Comparison of ENCODE assay signal across 8 cellular contexts in genomic region chr18:12271376-12272235, GRCh38. TPM values are rescaled to one million over a fixed set of nuclear protein-coding genes. Genes with fewer than 3 reads are reported as not detected.
A peak's percentile ranks its signal among the peaks of the same experiment; 100 is the strongest.
DNase-seq lines count a peak whose midpoint lies in the region; ATAC-seq lines count a peak whose summit lies in the region.

No MANE protein-coding gene starts in this region.

- DNase-seq in Right ventricle myocardium inferior (ENCODE audit: missing footprints): peak; percentile 83
- no peak for DNase-seq in cardiac septum (ENCODE audit: low spot score)
- peak; percentile 40 for DNase-seq in NCI-H446 treated with DMSO at 0.1 percent for 48 hours (lab: John Stamatoyannopoulos, UW)
- peak; percentile 74 for DNase-seq in activated CD4-positive, alpha-beta T cell treated with anti-CD3 and anti-CD28 coated beads for 48 hours
- no peak for DNase-seq in effector memory CD4-positive, alpha-beta T cell
- DNase-seq in stimulated activated CD8-positive, alpha-beta memory T cell treated with anti-CD3 and anti-CD28 coated beads, Interleukin-15, amount 100 ng/mL, for 48 hours (ENCODE audit: low read depth in 2 of 2): peak; percentile 16 to 30

- no peaks in the 10 kb centered on the region for H3K9me3 ChIP-seq in effector memory CD4-positive, alpha-beta T cell (ENCODE audit: control insufficient read depth, low read length)
- H3K9me3 ChIP-seq in mesodermal cell (ENCODE audit: control insufficient read depth, low read length): no peaks in the 10 kb centered on the region

- no peaks in the 10 kb centered on the region for H3K27me3 ChIP-seq in effector memory CD4-positive, alpha-beta T cell (replicated peaks; ENCODE audit: control insufficient read depth, insufficient read depth, low read length, poor library complexity, severe bottlenecking)

- intact Hi-C loops in Right ventricle myocardium inferior (cut with DNase I): loop anchor here (5.0 to 10.0 kb wide), 2 partner anchors 36 to 383 kb away; partner anchors contain the start of genes SPIRE1 and TUBB6
- intact Hi-C loops in cardiac septum (cut with DNase I): loop anchor here (5.0 kb wide), 1 partner anchor 36 kb away; the partner anchor contains the start of gene TUBB6

- no peaks in the 10 kb centered on the region for H3K36me3 ChIP-seq in effector memory CD4-positive, alpha-beta T cell (ENCODE audit: control insufficient read depth, insufficient read depth, low read length)
- H3K36me3 ChIP-seq in mesodermal cell (ENCODE audit: control insufficient read depth, insufficient read depth, low read length): no peaks in the 10 kb centered on the region

- ATAC-seq in Right ventricle myocardium inferior (peak; percentile 93), HG03175 (IDR thresholded peaks at IDR 0.05; ENCODE audit: unreplicated experiment) (peak; percentile 85)

- H3K4me1 ChIP-seq in effector memory CD4-positive, alpha-beta T cell (ENCODE audit: control insufficient read depth, insufficient read depth, low read length, poor library complexity, severe bottlenecking): peaks cover 3% of the 10 kb centered on the region
- no peaks in the 10 kb centered on the region for H3K4me1 ChIP-seq in mesodermal cell (ENCODE audit: control insufficient read depth, insufficient read depth, low read length, poor library complexity, severe bottlenecking)

- no peak overlapping the region for H3K27ac ChIP-seq in effector memory CD4-positive, alpha-beta T cell (ENCODE audit: insufficient read depth, low read length, poor library complexity, severe bottlenecking)
- no peak overlapping the region for H3K27ac ChIP-seq in mesodermal cell (ENCODE audit: low read depth, low read length, severe bottlenecking)

- H3K4me3 ChIP-seq in effector memory CD4-positive, alpha-beta T cell (ENCODE audit: insufficient read depth, low read depth, low read length, poor library complexity, severe bottlenecking): peak overlapping the region; percentile 35
- peak overlapping the region; percentile 46 for H3K4me3 ChIP-seq in mesodermal cell (ENCODE audit: extremely low read depth, insufficient read depth, low read length, poor library complexity, severe bottlenecking)

- WGBS in mesodermal cell (ENCODE audit: insufficient coverage in 2 of 2), 2 experiments: 26 to 28% methylated on average over 39 to 41 of the region's 51 CpGs

RNA-seq across cellular contexts. Expression of gene CIDEA, which starts 17.4 kb away (rescaled TPM):
- total RNA-seq in Right ventricle myocardium inferior (1.7 TPM), cardiac septum (0.40 TPM)
- not detected for polyA plus RNA-seq in mesodermal cell (2013, experiment 1 of 2)
- not detected for polyA plus RNA-seq in mesodermal cell (2013, experiment 2 of 2)

RNA-seq across cellular contexts. Expression of gene TUBB6, which starts 36.4 kb away (rescaled TPM):
- 132 TPM for total RNA-seq in Right ventricle myocardium inferior
- 155 TPM for total RNA-seq in cardiac septum
- 237 TPM for polyA plus RNA-seq in mesodermal cell (2013, experiment 1 of 2)
- polyA plus RNA-seq in mesodermal cell (2013, experiment 2 of 2): 204 TPM

Comparison
In these comparisons a context has a peak if more than half of its experiments do, and no peak if none do; other contexts are left out.
1. DNase-seq: peak in Right ventricle myocardium inferior (single experiment), NCI-H446 treated with DMSO at 0.1 percent for 48 hours (single experiment), activated CD4-positive, alpha-beta T cell treated with anti-CD3 and anti-CD28 coated beads for 48 hours (single experiment) and stimulated activated CD8-positive, alpha-beta memory T cell treated with anti-CD3 and anti-CD28 coated beads, Interleukin-15, amount 100 ng/mL, for 48 hours (2 of 2); none in cardiac septum (single experiment) and effector memory CD4-positive, alpha-beta T cell (0 of 3).